Comparison of ENCODE assay signal across 23 cellular contexts in genomic region chr9:6822696-6823095, GRCh38.
"Had no signal": no experiment of that assay in that cellular context is flagged by ENCODE, and none has a peak within 500 bp of the region (broad histone marks: within the 10 kb centered on the region; RNA-seq: fewer than 3 reads in every experiment).

No MANE protein-coding gene starts in this region.

- H3K36me3 ChIP-seq: pancreas, vagina had no signal

- H3K4me3 Mint-ChIP-seq: natural killer cell treated with Interleukin-12 subunit alpha and Interleukin-12 subunit beta and Interleukin-15 and Interleukin-18, amount 100 ng/mL, for 72 hours; neural crest cell had no signal

- H3K4me1 ChIP-seq: esophagus muscularis mucosa, foreskin keratinocyte, lower lobe of right lung, vagina had no signal

- H3K27ac ChIP-seq: coronary artery, esophagus muscularis mucosa, foreskin keratinocyte, lower lobe of right lung, neutrophil, pancreas, right lobe of liver, stomach, thyroid gland, vagina had no signal

- H3K27me3 Mint-ChIP-seq: natural killer cell treated with Interleukin-12 subunit alpha and Interleukin-12 subunit beta and Interleukin-15 and Interleukin-18, amount 100 ng/mL, for 72 hours had no signal

- H3K9me3 Mint-ChIP-seq: natural killer cell treated with Interleukin-12 subunit alpha and Interleukin-12 subunit beta and Interleukin-15 and Interleukin-18, amount 100 ng/mL, for 72 hours; neural crest cell had no signal

- H3K9me3 ChIP-seq: esophagus muscularis mucosa, lower lobe of right lung, neutrophil, pancreas, right lobe of liver, stomach, thyroid gland, vagina had no signal

- DNase-seq: dermis blood vessel endothelial cell; effector memory CD4-positive, alpha-beta T cell; foreskin keratinocyte; left ventricle myocardium superior; lower lobe of right lung; pancreas; right lobe of liver; small intestine; stimulated activated CD4-positive, alpha-beta T cell treated with anti-CD3 and anti-CD28 coated beads, Interleukin-12 subunit alpha, Interleukin-12 subunit beta, amount 100 ng/mL, for 4 hours; stimulated activated CD4-positive, alpha-beta T cell treated with anti-CD3 and anti-CD28 coated beads, Interleukin-1b, Interleukin-23, amount 100 ng/mL, for 48 hours; stimulated activated CD4-positive, alpha-beta T cell treated with anti-CD3 and anti-CD28 coated beads, Interleukin-4, amount 100 ng/mL, for 1 hour; stimulated activated CD8-positive, alpha-beta memory T cell treated with anti-CD3 and anti-CD28 coated beads, Interleukin-4, amount 100 ng/mL, for 48 hours; stimulated activated naive CD4-positive, alpha-beta T cell treated with Interleukin-2 at 50 U/mL for 16 hours; stomach; thyroid gland; trophoblast cell had no signal

- H3K27me3 ChIP-seq: esophagus muscularis mucosa, foreskin keratinocyte, neutrophil, pancreas, right lobe of liver, stomach, thyroid gland, vagina had no signal

- ATAC-seq: foreskin keratinocyte; left ventricle myocardium superior; lower lobe of right lung; natural killer cell treated with Interleukin-12 subunit alpha and Interleukin-12 subunit beta and Interleukin-15 and Interleukin-18, amount 100 ng/mL, for 72 hours; pancreas; right lobe of liver had no signal

- H3K27ac Mint-ChIP-seq: natural killer cell treated with Interleukin-12 subunit alpha and Interleukin-12 subunit beta and Interleukin-15 and Interleukin-18, amount 100 ng/mL, for 72 hours; progenitor cell of endocrine pancreas had no signal

- H3K4me3 ChIP-seq: coronary artery, esophagus muscularis mucosa, lower lobe of right lung, pancreas, right lobe of liver, stomach, thyroid gland, vagina had no signal
